Comparison of ENCODE assay signal across 8 cellular contexts in the genomic region with DNA sequence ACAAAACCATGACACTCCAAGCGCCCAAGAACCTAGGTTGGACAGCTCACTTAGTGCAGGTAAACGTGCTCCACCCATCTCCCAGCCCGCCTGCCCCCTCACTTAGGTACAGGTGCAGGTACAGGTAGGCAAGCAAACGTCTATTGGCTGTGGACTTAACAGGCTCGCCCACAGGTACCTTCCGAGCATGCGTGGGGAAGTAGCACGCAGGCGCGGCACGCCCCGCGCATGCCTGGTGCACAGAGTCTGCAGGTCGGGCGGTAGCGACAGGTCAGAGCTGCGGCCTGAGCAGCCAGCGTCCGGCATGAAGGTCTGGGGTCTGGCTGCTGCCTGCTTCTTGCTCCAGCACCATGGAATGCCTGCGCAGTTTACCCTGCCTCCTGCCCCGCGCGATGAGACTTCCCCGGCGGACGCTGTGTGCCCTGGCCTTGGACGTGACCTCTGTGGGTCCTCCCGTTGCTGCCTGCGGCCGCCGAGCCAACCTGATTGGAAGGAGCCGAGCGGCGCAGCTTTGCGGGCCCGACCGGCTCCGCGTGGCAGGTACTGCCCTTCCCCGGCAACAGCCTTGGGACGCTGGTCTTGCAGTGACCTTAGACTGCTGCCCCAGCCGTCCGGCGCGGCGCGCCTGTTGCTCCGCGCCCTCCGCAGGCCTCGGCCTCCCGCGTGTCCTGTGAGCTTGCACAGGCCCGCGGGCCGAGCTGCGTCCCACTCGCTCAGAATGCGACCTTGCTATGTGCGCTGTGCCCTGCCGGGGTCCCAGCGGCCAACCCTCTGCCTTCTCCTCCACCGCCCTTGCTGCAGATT. TPM values are rescaled to one million over a fixed set of nuclear protein-coding genes. Genes with fewer than 3 reads are reported as not detected.
DNase-seq lines count a peak whose midpoint lies in the region; ATAC-seq and TF ChIP-seq lines count a peak whose summit lies in the region.

A gene with protein sequence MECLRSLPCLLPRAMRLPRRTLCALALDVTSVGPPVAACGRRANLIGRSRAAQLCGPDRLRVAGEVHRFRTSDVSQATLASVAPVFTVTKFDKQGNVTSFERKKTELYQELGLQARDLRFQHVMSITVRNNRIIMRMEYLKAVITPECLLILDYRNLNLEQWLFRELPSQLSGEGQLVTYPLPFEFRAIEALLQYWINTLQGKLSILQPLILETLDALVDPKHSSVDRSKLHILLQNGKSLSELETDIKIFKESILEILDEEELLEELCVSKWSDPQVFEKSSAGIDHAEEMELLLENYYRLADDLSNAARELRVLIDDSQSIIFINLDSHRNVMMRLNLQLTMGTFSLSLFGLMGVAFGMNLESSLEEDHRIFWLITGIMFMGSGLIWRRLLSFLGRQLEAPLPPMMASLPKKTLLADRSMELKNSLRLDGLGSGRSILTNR (plus strand): TSS at position 240 of the 804 bp plus-strand sequence. CDS start 111 bp downstream, at position 351.

- TF ChIP-seq CTCF in left lung (IDR thresholded peaks at IDR 0.05): no peak

- ATAC-seq in GM19324 (IDR thresholded peaks at IDR 0.05; ENCODE audit: low FRiP score, unreplicated experiment) (peak; percentile 98), HG03460 (IDR thresholded peaks at IDR 0.05; ENCODE audit: unreplicated experiment) (peak; percentile 96), left lung (peak; percentile 98)

- peaks cover 0 to 13% of the 10 kb centered on the region in 2 donors for H3K36me3 ChIP-seq in left lung

- H3K4me3 ChIP-seq in left lung: peak within 1 kb of the TSS; percentile 94 to 95

- peak within 1 kb of the TSS; percentile 37 to 77 for H3K27ac ChIP-seq in left lung

- H3K27ac Mint-ChIP-seq in dendritic cell treated with granulocyte-macrophage colony-stimulating factor and Interleukin-4, amounts not matched to agents 40 ng/mL and 50 ng/mL, for 4 days: peak within 1 kb of the TSS; percentile 80

- peaks cover 27% of the 10 kb centered on the region for H3K36me3 Mint-ChIP-seq in dendritic cell treated with granulocyte-macrophage colony-stimulating factor and Interleukin-4, amounts not matched to agents 40 ng/mL and 50 ng/mL, for 4 days (ENCODE audit: low read depth)

- H3K4me3 Mint-ChIP-seq in dendritic cell treated with granulocyte-macrophage colony-stimulating factor and Interleukin-4, amounts not matched to agents 40 ng/mL and 50 ng/mL, for 4 days: peak within 1 kb of the TSS; percentile 99

- DNase-seq in C1 segment of cervical spinal cord (lab: John Stamatoyannopoulos, UW) (peak; percentile 35 to 94 (median 82)), NCI-H526 treated with DMSO at 0.1 percent for 48 hours (lab: John Stamatoyannopoulos, UW) (peak; percentile 94), left lung (peak; percentile 92 to 96)
- peak; percentile 65 to 75 for DNase-seq in activated CD4-positive, alpha-beta T cell treated with anti-CD3 and anti-CD28 coated beads, Interleukin-2, amount 50 U/mL, for 4 hours
- DNase-seq in stimulated activated CD4-positive, alpha-beta T cell treated with anti-CD3 and anti-CD28 coated beads, Interleukin-2, amount 100 ng/mL, for 48 hours: peak; percentile 64 to 71

- peaks cover 17% of the 10 kb centered on the region for H3K27me3 Mint-ChIP-seq in dendritic cell treated with granulocyte-macrophage colony-stimulating factor and Interleukin-4, amounts not matched to agents 40 ng/mL and 50 ng/mL, for 4 days

- H3K9me3 ChIP-seq in left lung: no peaks in the 10 kb centered on the region

- H3K9me3 Mint-ChIP-seq in dendritic cell treated with granulocyte-macrophage colony-stimulating factor and Interleukin-4, amounts not matched to agents 40 ng/mL and 50 ng/mL, for 4 days: no peaks in the 10 kb centered on the region

- peaks cover 0 to 20% of the 10 kb centered on the region in 2 donors for H3K4me1 ChIP-seq in left lung

- H3K4me1 Mint-ChIP-seq in dendritic cell treated with granulocyte-macrophage colony-stimulating factor and Interleukin-4, amounts not matched to agents 40 ng/mL and 50 ng/mL, for 4 days (ENCODE audit: low read depth): peaks cover 16% of the 10 kb centered on the region

- intact Hi-C loops in dendritic cell treated with granulocyte-macrophage colony-stimulating factor and Interleukin-4, amounts not matched to agents 40 ng/mL and 50 ng/mL, for 4 days (cut with micrococcal nuclease): no loop called here
- intact Hi-C loops in left lung (cut with DNase I): no loop called here

- H3K27me3 ChIP-seq in left lung: peaks cover 0 to 20% of the 10 kb centered on the region in 2 donors

RNA-seq across cellular contexts. Expression of the gene that starts here (rescaled TPM):
- total RNA-seq in left lung: 10 to 100 TPM; 29.7 to 32.6 TPM

Comparison
In these comparisons a context has a peak if more than half of its experiments do, and no peak if none do; other contexts are left out.
1. Peak in every context shown above with its lines: DNase-seq, ATAC-seq, H3K4me3 ChIP-seq and H3K27ac ChIP-seq.